10 cellular contexts compared by ENCODE assay signal in the genomic region with DNA sequence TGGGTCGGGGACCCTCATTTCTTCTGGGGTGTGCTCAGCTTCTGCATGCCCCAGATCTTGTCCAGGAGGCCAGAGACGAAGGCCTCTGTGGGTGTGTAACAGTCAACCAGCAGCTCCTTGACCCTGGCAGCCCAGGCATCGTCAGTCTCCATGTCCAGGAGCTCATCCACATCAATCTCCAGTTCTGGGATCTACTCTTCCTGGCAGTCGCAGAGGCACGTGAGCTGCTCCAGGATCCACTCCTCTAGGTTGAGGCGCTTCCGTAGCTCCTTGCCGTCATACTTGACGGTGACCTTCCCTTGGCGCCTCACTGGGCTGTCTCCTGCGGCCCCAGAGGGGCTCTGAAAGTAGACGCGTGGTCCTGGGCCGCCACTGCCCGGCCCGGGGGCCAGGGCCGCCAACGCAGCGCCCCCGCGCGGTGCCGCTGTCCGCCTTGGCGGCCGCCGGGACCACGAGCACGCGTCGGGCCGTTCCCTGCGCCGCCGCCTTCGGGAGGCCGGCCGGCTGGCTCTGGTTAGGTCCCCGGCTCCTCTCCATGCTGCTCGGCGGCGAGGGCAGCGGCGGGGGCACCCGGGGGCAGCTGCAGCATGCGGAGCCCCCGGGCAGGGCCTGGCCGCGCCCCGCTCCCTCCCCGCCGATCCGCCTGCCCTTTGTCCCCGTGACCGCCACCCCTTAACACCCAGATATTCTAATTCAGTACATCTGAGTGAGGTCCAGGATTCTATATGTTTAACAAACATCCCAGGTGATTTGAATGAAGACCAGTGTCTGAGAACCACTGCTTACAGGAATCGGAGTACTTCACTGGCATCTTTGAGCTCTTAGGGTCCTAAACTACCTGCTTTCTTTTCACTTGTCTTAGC.
DNase-seq lines count a peak whose midpoint lies in the region; ATAC-seq, FAIRE-seq and TF ChIP-seq lines count a peak whose summit lies in the region.
"Had no signal": no experiment of that assay in that cellular context is flagged by ENCODE, and none has a peak within 500 bp of the region (broad histone marks: within the 10 kb centered on the region; RNA-seq: fewer than 3 reads in every experiment).

No MANE protein-coding gene starts in this region.

- H3K27ac ChIP-seq in breast epithelium (no peak overlapping the region), K562 (ENCODE audit: extremely low read depth, low read depth, low read length) (no peak overlapping the region), liver (ENCODE audit: low read depth in 1 of 2, low read length in 2 of 2) (no peak overlapping the region)
- H3K27ac ChIP-seq: BLaER1 had no signal

- FAIRE-seq in K562 (lab: Jason Lieb, UNC), result no peak

- H3K4me3 ChIP-seq in breast epithelium (peak overlapping the region; percentile 7 to 51 (median 20)), K562 (no peak overlapping the region), liver (ENCODE audit: low read depth in 1 of 3, low read length in 3 of 3) (peak overlapping the region in 1 of 3 donors; percentile 53)
- H3K4me3 ChIP-seq: BLaER1 had no signal

- TF ChIP-seq CTCF in breast epithelium (IDR thresholded peaks at IDR 0.05) (no peak), MCF 10A (IDR thresholded peaks at IDR 0.05; ENCODE audit: unreplicated experiment) (no peak), K562 (IDR thresholded peaks at IDR 0.05 in 2 of 3, conservative IDR thresholded peaks at IDR 0.05 in 1 of 3; ENCODE audit: insufficient read depth in 2 of 3, low read depth in 1 of 3, low read length in 3 of 3) (peak; percentile 25 to 53 (median 35); a peak in 3 of 6 replicates), liver (IDR thresholded peaks at IDR 0.05; ENCODE audit: low read depth, low read length, missing input control) (peak; percentile 31)

- TF ChIP-seq EP300 in K562 (IDR thresholded peaks at IDR 0.05; ENCODE audit: low read length), result no peak

- TF ChIP-seq POLR2A in breast epithelium (IDR thresholded peaks at IDR 0.05) (no peak), K562 (conservative IDR thresholded peaks at IDR 0.05) (no peak)

- CTCF ChIA-PET in MCF 10A (lab: Yijun Ruan, JAX) (interaction anchor here (0.6 to 2.0 kb wide), 3 partner anchors 54 to 206 kb away, joined by 4 to 8 read pairs (median 4); no protein-coding TSS in a partner anchor), K562 (lab: Yijun Ruan, JAX; ENCODE audit: low intra/inter-chr PET ratio) (no interaction called here)

- BruUV-seq in MCF 10A (replicated peaks; lab: Mats Ljungman, UMichigan) (no TSS peak), K562 (replicated peaks; lab: Mats Ljungman, UMichigan) (no TSS peak)

- H3K36me3 ChIP-seq in breast epithelium (no peaks in the 10 kb centered on the region), K562 (ENCODE audit: control insufficient read depth, insufficient read depth, low read length) (no peaks in the 10 kb centered on the region), liver (ENCODE audit: control insufficient read depth in 4 of 4, insufficient read depth in 3 of 4, low read depth in 1 of 4, low read length in 3 of 4) (no peaks in the 10 kb centered on the region)
- H3K36me3 ChIP-seq: BLaER1 had no signal

- DNase-seq in breast epithelium (ENCODE audit: low spot score in 2 of 2), result no peak
- no peak for DNase-seq in MCF 10A (ENCODE audit: unreplicated experiment)
- peak in 2 of 4 experiments; percentile 10 to 42 for DNase-seq in K562 (ENCODE audit: extremely low read depth in 1 of 4, low spot score in 3 of 4)
- no peak for DNase-seq in NCI-H2107 (lab: John Stamatoyannopoulos, UW)
- no peak for DNase-seq in globus pallidus (ENCODE audit: low spot score)
- DNase-seq in activated CD4-positive, alpha-beta T cell treated with anti-CD3 and anti-CD28 coated beads, Interleukin-2, amount 50 U/mL, for 48 hours, result no peak

- ATAC-seq in K562 (peak; percentile 93), HG03025 (IDR thresholded peaks at IDR 0.05; ENCODE audit: low FRiP score, unreplicated experiment) (no peak)

- H3K4me1 Mint-ChIP-seq in MCF 10A (ENCODE audit: insufficient read depth, unreplicated experiment), result no peaks in the 10 kb centered on the region

- H3K79me2 ChIP-seq in K562 (ENCODE audit: control insufficient read depth, insufficient read depth, low read length), result no peaks in the 10 kb centered on the region

- H4K20me1 ChIP-seq in K562 (replicated peaks; ENCODE audit: control insufficient read depth, insufficient read depth, low read length), result no peaks in the 10 kb centered on the region
- H4K20me1 ChIP-seq: BLaER1 had no signal

- no peak overlapping the region for H3K9ac ChIP-seq in K562 (ENCODE audit: insufficient read depth in 1 of 2, low read depth in 2 of 2, low read length in 2 of 2)
- H3K9ac ChIP-seq in liver (ENCODE audit: low read depth in 1 of 2, low read length in 2 of 2), result no peak overlapping the region
- H3K9ac ChIP-seq: BLaER1 had no signal

- H3K27me3 Mint-ChIP-seq in MCF 10A (ENCODE audit: insufficient read depth, unreplicated experiment), result no peaks in the 10 kb centered on the region

- no peaks in the 10 kb centered on the region for H3K27me3 ChIP-seq in breast epithelium
- peaks cover 8 to 35% of the 10 kb centered on the region in 2 experiments; a peak in 4 of 5 replicates for H3K27me3 ChIP-seq in K562 (ENCODE audit: control insufficient read depth in 2 of 2, insufficient read depth in 2 of 2, low read length in 2 of 2)
- H3K27me3 ChIP-seq in liver (ENCODE audit: control insufficient read depth in 4 of 4, insufficient read depth in 4 of 4, low read length in 3 of 4), result peaks cover 0 to 3% (median 0%) of the 10 kb centered on the region in 4 donors

- POLR2A ChIA-PET in MCF 10A (lab: Yijun Ruan, JAX) (interaction anchor here (0.6 kb wide), 1 partner anchor 171 kb away, joined by 3 read pairs; the partner anchor contains the start of gene SEPTIN7), K562 (lab: Yijun Ruan, JAX) (interaction anchor here (1.1 kb wide), 1 partner anchor 279 kb away, joined by 3 read pairs; no protein-coding TSS in a partner anchor)

- no peaks in the 10 kb centered on the region for H3K36me3 Mint-ChIP-seq in MCF 10A (ENCODE audit: insufficient read depth, unreplicated experiment)

- no peaks in the 10 kb centered on the region for H3K9me3 Mint-ChIP-seq in MCF 10A (ENCODE audit: unreplicated experiment)
- H3K9me3 Mint-ChIP-seq: activated T-helper 2 cell treated with anti-CD3 and anti-CD28 coated beads, Interferon-gamma antibody, Interleukin-2, Interleukin-4, amounts not matched to agents 10 μg/mL and 5 μg/mL and 100 μg/mL, durations not matched to agents 14 hours and 24 hours and 36 hours had no signal

- intact Hi-C loops in breast epithelium (cut with DNase I; ENCODE audit: low total_unique reads), result no loop called here
- intact Hi-C loops in MCF 10A (cut with micrococcal nuclease), result loop anchor here (10.0 kb wide), 1 partner anchor 897 kb away; no protein-coding TSS in a partner anchor
- intact Hi-C loops in K562 (cut with micrococcal nuclease), result loop anchor here (5.0 kb wide), 1 partner anchor 264 kb away; no protein-coding TSS in a partner anchor

- no peaks in the 10 kb centered on the region for H3K9me3 ChIP-seq in breast epithelium
- H3K9me3 ChIP-seq in K562 (replicated peaks; ENCODE audit: control insufficient read depth, insufficient read depth, low read depth, low read length), result no peaks in the 10 kb centered on the region
- no peaks in the 10 kb centered on the region for H3K9me3 ChIP-seq in liver (ENCODE audit: control insufficient read depth in 4 of 4, low read length in 3 of 4)

- no peak overlapping the region for H3K27ac Mint-ChIP-seq in MCF 10A (ENCODE audit: low read depth, unreplicated experiment)
- H3K27ac Mint-ChIP-seq: activated T-helper 2 cell treated with anti-CD3 and anti-CD28 coated beads, Interferon-gamma antibody, Interleukin-2, Interleukin-4, amounts not matched to agents 10 μg/mL and 5 μg/mL and 100 μg/mL, durations not matched to agents 14 hours and 24 hours and 36 hours had no signal

- in situ Hi-C loops in K562 (cut with MboI), result loop anchor here (10.0 kb wide), 1 partner anchor 57 kb away; no protein-coding TSS in a partner anchor

- H3K4me3 Mint-ChIP-seq in MCF 10A (ENCODE audit: unreplicated experiment), result no peak overlapping the region

- 7% methylated on average over 42 of the region's 56 CpGs for WGBS in K562 (ENCODE audit: insufficient coverage, low coverage, missing lambda C conversion rate)
- 30% methylated on average over 56 of the region's 56 CpGs for WGBS in liver

- peak overlapping the region; percentile 46 for H3K4me2 ChIP-seq in K562 (ENCODE audit: insufficient read depth, low read length)
- H3K4me2 ChIP-seq: BLaER1 had no signal

- peak overlapping the region; percentile 47 for H2AFZ ChIP-seq in K562 (ENCODE audit: low read depth, low read length)

- H3K9me1 ChIP-seq in K562 (ENCODE audit: control insufficient read depth, insufficient read depth, low read length), result no peaks in the 10 kb centered on the region

- H3K4me1 ChIP-seq in breast epithelium (no peaks in the 10 kb centered on the region), K562 (replicated peaks in 1 of 2; ENCODE audit: control insufficient read depth in 2 of 2, insufficient read depth in 2 of 2, low read length in 2 of 2) (peaks cover 0 to 26% of the 10 kb centered on the region in 2 experiments; a peak in 2 of 5 replicates), liver (ENCODE audit: control insufficient read depth in 4 of 4, insufficient read depth in 4 of 4, low read length in 3 of 4) (peaks cover 0 to 9% (median 4%) of the 10 kb centered on the region in 4 donors)
- H3K4me1 ChIP-seq: BLaER1 had no signal

- TF ChIP-seq RAD21 in K562 (CRISPR knock-in tag; conservative IDR thresholded peaks at IDR 0.05 in 1 of 2, IDR thresholded peaks at IDR 0.05 in 1 of 2), result peak in 1 of 2 experiments; percentile 50; a peak in 2 of 4 replicates
- TF ChIP-seq RAD21 in liver (IDR thresholded peaks at IDR 0.05), result no peak

TF ChIP-seq in K562, 482 proteins besides CTCF, POLR2A, EP300 and RAD21 (continues in another document):
- no peak for TF ChIP-seq MBD2 (IDR thresholded peaks at IDR 0.05; ENCODE audit: borderline replicate concordance, low read depth)
- TF ChIP-seq, protein P1, sequence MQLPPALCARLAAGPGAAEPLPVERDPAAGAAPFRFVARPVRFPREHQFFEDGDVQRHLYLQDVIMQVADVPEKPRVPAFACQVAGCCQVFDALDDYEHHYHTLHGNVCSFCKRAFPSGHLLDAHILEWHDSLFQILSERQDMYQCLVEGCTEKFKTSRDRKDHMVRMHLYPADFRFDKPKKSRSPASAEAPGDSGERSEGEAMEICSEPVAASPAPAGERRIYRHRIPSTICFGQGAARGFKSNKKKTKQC (CRISPR knock-in tag; IDR thresholded peaks at IDR 0.05), result no peak

Comparison
In these comparisons a context has a peak if more than half of its experiments do, and no peak if none do; other contexts are left out.
1. CTCF ChIP-seq: peak in K562 (3 of 3) and liver (single experiment); none in breast epithelium (0 of 3) and MCF 10A (single experiment).